9 cellular contexts compared by ENCODE assay signal in genomic region chr11:12724301-12725046, GRCh38. TPM values are rescaled to one million over a fixed set of nuclear protein-coding genes. Genes with fewer than 3 reads are reported as not detected.
DNase-seq lines count a peak whose midpoint lies in the region; ATAC-seq and TF ChIP-seq lines count a peak whose summit lies in the region.
"Had no signal": no experiment of that assay in that cellular context is flagged by ENCODE, and none has a peak within 500 bp of the region (broad histone marks: within the 10 kb centered on the region; RNA-seq: fewer than 3 reads in every experiment).

No MANE protein-coding gene starts in this region.

- no peak overlapping the region for H3K4me3 Mint-ChIP-seq in neural progenitor cell
- H3K4me3 Mint-ChIP-seq: CD4-positive, CD25-positive, alpha-beta regulatory T cell had no signal

- H3K9me3 ChIP-seq in PC-3 (ENCODE audit: low read length) (no peaks in the 10 kb centered on the region), esophagus squamous epithelium (no peaks in the 10 kb centered on the region), neural progenitor cell (ENCODE audit: low read depth) (no peaks in the 10 kb centered on the region)

- no peak for TF ChIP-seq CTCF in PC-3 (conservative IDR thresholded peaks at IDR 0.05; ENCODE audit: low read depth, low read length)
- TF ChIP-seq CTCF in esophagus squamous epithelium (IDR thresholded peaks at IDR 0.05): no peak
- TF ChIP-seq CTCF in neural progenitor cell (IDR thresholded peaks at IDR 0.05): no peak

- H3K36me3 Mint-ChIP-seq in neural progenitor cell: peaks cover 15% of the 10 kb centered on the region
- H3K36me3 Mint-ChIP-seq: CD4-positive, CD25-positive, alpha-beta regulatory T cell had no signal

- H3K79me2 ChIP-seq in PC-3 (ENCODE audit: low read length) (peaks cover 86% of the 10 kb centered on the region), neural progenitor cell (ENCODE audit: low read depth) (peaks cover 100% of the 10 kb centered on the region)

- TF ChIP-seq POLR2A in esophagus squamous epithelium (IDR thresholded peaks at IDR 0.05): no peak

- H3K27ac ChIP-seq in PC-3 (ENCODE audit: low read length) (peak overlapping the region; percentile 99), esophagus squamous epithelium (peak overlapping the region; percentile 80 to 92 (median 88)), neural progenitor cell (peak overlapping the region; percentile 30)

- POLR2A ChIA-PET in PC-3 (lab: Charles Lee; ENCODE audit: unreplicated experiment): interaction anchor here (0.6 kb wide), 4 partner anchors 29 to 234 kb away, joined by 3 to 13 read pairs (median 4); no protein-coding TSS in a partner anchor

- BruUV-seq in PC-3 (replicated peaks; lab: Mats Ljungman, UMichigan): TSS peak; percentile 77

- H3K9me2 ChIP-seq in PC-3 (replicated peaks; ENCODE audit: low read length): no peaks in the 10 kb centered on the region

- H3K27me3 Mint-ChIP-seq in neural progenitor cell (ENCODE audit: insufficient read depth, low read depth): peaks cover 4% of the 10 kb centered on the region

- ATAC-seq in PC-3 (peak; percentile 51), HG02571 (IDR thresholded peaks at IDR 0.05; ENCODE audit: unreplicated experiment) (no peak)

- H2AFZ ChIP-seq in PC-3 (ENCODE audit: low read length) (no peak overlapping the region), neural progenitor cell (replicated peaks) (no peak overlapping the region)

- H3K4me1 ChIP-seq in PC-3 (ENCODE audit: insufficient read depth, low read length) (peaks cover 91% of the 10 kb centered on the region), esophagus squamous epithelium (peaks cover 27 to 88% (median 34%) of the 10 kb centered on the region in 3 donors), neural progenitor cell (peaks cover 50% of the 10 kb centered on the region)

- H3K27ac Mint-ChIP-seq in neural progenitor cell: peak overlapping the region; percentile 80
- H3K27ac Mint-ChIP-seq: CD4-positive, CD25-positive, alpha-beta regulatory T cell had no signal

- H3K9ac ChIP-seq in PC-3 (ENCODE audit: low read length): peak overlapping the region; percentile 74
- no peak overlapping the region for H3K9ac ChIP-seq in neural progenitor cell

- peaks cover 12% of the 10 kb centered on the region for H3F3A ChIP-seq in PC-3 (ENCODE audit: low read length, unreplicated experiment)
- peaks cover 17% of the 10 kb centered on the region for H3F3A ChIP-seq in neural progenitor cell (ENCODE audit: low read depth)

- H3K36me3 ChIP-seq in PC-3 (ENCODE audit: low read depth, low read length) (0 out of 2 replicates have a peak, but pooled peaks cover 2% of the 10 kb centered on the region), esophagus squamous epithelium (no peaks in the 10 kb centered on the region), neural progenitor cell (no peaks in the 10 kb centered on the region)

- H3K4me2 ChIP-seq in PC-3 (ENCODE audit: low read length): peak overlapping the region; percentile 92
- peak overlapping the region; percentile 59 for H3K4me2 ChIP-seq in neural progenitor cell

- CTCF ChIA-PET in PC-3 (lab: Charles Lee): no interaction called here

- intact Hi-C loops in PC-3 (cut with micrococcal nuclease) (loop anchor here (1.0 to 2.0 kb wide), 3 partner anchors 31 to 78 kb away; no protein-coding TSS in a partner anchor), esophagus squamous epithelium (cut with DNase I) (no loop called here)

- 16 to 29% methylated on average over 10 to 14 of the region's 14 CpGs for WGBS in esophagus squamous epithelium, 2 donors

- H4K20me1 ChIP-seq in PC-3 (ENCODE audit: low read length): no peaks in the 10 kb centered on the region
- H4K20me1 ChIP-seq in neural progenitor cell (ENCODE audit: low read depth): peaks cover 100% of the 10 kb centered on the region

- H3K27me3 ChIP-seq in PC-3 (ENCODE audit: low read length) (no peaks in the 10 kb centered on the region), esophagus squamous epithelium (no peaks in the 10 kb centered on the region), neural progenitor cell (no peaks in the 10 kb centered on the region)

- DNase-seq in SIG-M5 treated with dmso at 0.1 percent for 504 hours (lab: John Stamatoyannopoulos, UW; ENCODE audit: unreplicated experiment) (peak; percentile 20), SIG-M5 (lab: John Stamatoyannopoulos, UW) (no peak), PC-3 (peak; percentile 96), esophagus squamous epithelium (lab: John Stamatoyannopoulos, UW) (peak; percentile 3), neural progenitor cell (ENCODE audit: low spot score) (peak; percentile 72), middle frontal gyrus (ENCODE audit: extremely low spot score, low spot score) (no peak)
- DNase-seq in activated CD4-positive, CD25-positive, alpha-beta regulatory T cell (lab: John Stamatoyannopoulos, UW): no peak
- DNase-seq: CD4-positive, CD25-positive, alpha-beta regulatory T cell had no signal

- H3K9me3 Mint-ChIP-seq in neural progenitor cell: no peaks in the 10 kb centered on the region

- H3K4me3 ChIP-seq in PC-3 (ENCODE audit: low read length): peak overlapping the region; percentile 62
- H3K4me3 ChIP-seq in esophagus squamous epithelium: peak overlapping the region in 2 of 4 donors; percentile 8 to 29
- no peak overlapping the region for H3K4me3 ChIP-seq in neural progenitor cell

- H3K4me1 Mint-ChIP-seq in neural progenitor cell: peaks cover 70% of the 10 kb centered on the region

RNA-seq across cellular contexts. Expression of gene TEAD1, which starts 50.3 kb away (rescaled TPM):
- total RNA-seq in PC-3 (2014; rRNA removed): 70.2 and 148 TPM in 2 replicates
- 10 to 100 TPM; 33.3 to 75.2 (median 49.8) TPM for total RNA-seq in esophagus squamous epithelium
- total RNA-seq in neural progenitor cell (ENCODE audit: low replicate concordance): 93.8 and 98.3 TPM in 2 replicates

Comparison
In these comparisons a context has a peak if more than half of its experiments do, and no peak if none do; other contexts are left out.
1. DNase-seq: peak in SIG-M5 treated with dmso at 0.1 percent for 504 hours (single experiment), PC-3 (single experiment), esophagus squamous epithelium (single experiment) and neural progenitor cell (single experiment); none in SIG-M5 (single experiment), middle frontal gyrus (single experiment) and activated CD4-positive, CD25-positive, alpha-beta regulatory T cell (0 of 4).
2. H3K27ac ChIP-seq: peak in every context shown above with its lines; median percentile 99 in PC-3; 88 in esophagus squamous epithelium; 30 in neural progenitor cell.